Comparison of ENCODE assay signal across 16 cellular contexts in the genomic region with DNA sequence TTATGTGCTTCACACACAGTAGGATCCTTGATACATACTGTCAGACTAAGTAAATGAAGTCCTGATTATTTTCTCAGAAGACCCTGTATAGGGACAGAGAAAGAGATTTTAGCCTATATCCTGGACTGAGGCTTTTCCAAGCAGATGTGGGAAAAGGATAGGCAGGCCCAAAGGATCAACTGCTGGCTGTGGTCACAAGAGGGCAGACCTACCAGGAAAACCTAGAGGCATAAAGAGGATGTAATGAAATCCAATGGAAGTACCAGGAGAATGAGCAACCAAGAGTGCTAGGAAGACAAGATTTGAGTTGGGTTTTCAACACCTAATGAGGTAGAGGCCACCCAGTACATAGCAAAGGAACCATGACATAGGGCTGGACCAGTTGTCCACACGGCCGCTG. TPM values are rescaled to one million over a fixed set of nuclear protein-coding genes. Genes with fewer than 3 reads are reported as not detected.
DNase-seq lines count a peak whose midpoint lies in the region; ATAC-seq and TF ChIP-seq lines count a peak whose summit lies in the region.
"Had no signal": no experiment of that assay in that cellular context is flagged by ENCODE, and none has a peak within 500 bp of the region (broad histone marks: within the 10 kb centered on the region; RNA-seq: fewer than 3 reads in every experiment).

No MANE protein-coding gene starts in this region.

- H2AFZ ChIP-seq in mammary epithelial cell (ENCODE audit: low read depth, low read length) (no peak overlapping the region), mesenchymal stem cell (ENCODE audit: low read depth, low read length) (no peak overlapping the region), OCI-LY7 (ENCODE audit: low read length) (no peak overlapping the region)

- CTCF ChIA-PET in mammary epithelial cell (lab: Charles Lee; ENCODE audit: low non-redundant PET) (interaction anchor here (0.8 kb wide), 1 partner anchor 217 kb away, joined by 10 read pairs; no protein-coding TSS in a partner anchor), OCI-LY7 (lab: Charles Lee; ENCODE audit: unreplicated experiment) (no interaction called here)

- no peak overlapping the region for H3K9ac ChIP-seq in mammary epithelial cell (ENCODE audit: insufficient read depth, low read length)
- H3K9ac ChIP-seq in mesenchymal stem cell (ENCODE audit: low read length): no peak overlapping the region

- no peaks in the 10 kb centered on the region for H3K9me2 ChIP-seq in OCI-LY7 (ENCODE audit: insufficient read depth, low read length)

- no peak overlapping the region for H2BK12ac ChIP-seq in mesenchymal stem cell (ENCODE audit: low read length in 2 of 2)

- no peak overlapping the region for H2BK5ac ChIP-seq in mesenchymal stem cell (ENCODE audit: low read depth, low read length, poor library complexity, severe bottlenecking)

- no peak overlapping the region for H3K23ac ChIP-seq in mesenchymal stem cell (ENCODE audit: low read length in 2 of 2)

- H3K9me3 ChIP-seq in mammary epithelial cell (replicated peaks; ENCODE audit: insufficient read depth, low read length): no peaks in the 10 kb centered on the region
- no peaks in the 10 kb centered on the region for H3K9me3 ChIP-seq in mesenchymal stem cell (ENCODE audit: control insufficient read depth, low read length)
- H3K9me3 ChIP-seq in OCI-LY7 (ENCODE audit: low read length): no peaks in the 10 kb centered on the region
- no peaks in the 10 kb centered on the region for H3K9me3 ChIP-seq in effector memory CD4-positive, alpha-beta T cell (ENCODE audit: control insufficient read depth, low read length)
- H3K9me3 ChIP-seq in T-helper 17 cell (ENCODE audit: control insufficient read depth, low read length, poor library complexity, severe bottlenecking): no peaks in the 10 kb centered on the region
- H3K9me3 ChIP-seq: prostate gland, stomach had no signal

- peak; percentile 22 for TF ChIP-seq CTCF in AG09319 (IDR thresholded peaks at IDR 0.05; ENCODE audit: low read depth, low read length)
- peak; percentile 19 to 38 for TF ChIP-seq CTCF in mammary epithelial cell (conservative IDR thresholded peaks at IDR 0.05 in 1 of 2, IDR thresholded peaks at IDR 0.05 in 1 of 2; ENCODE audit: extremely low read depth in 1 of 2, insufficient read depth in 1 of 2, low read depth in 1 of 2, low read length in 2 of 2)
- no peak for TF ChIP-seq CTCF in OCI-LY7 (conservative IDR thresholded peaks at IDR 0.05; ENCODE audit: low read length)

- no peaks in the 10 kb centered on the region for H4K20me1 ChIP-seq in mammary epithelial cell (ENCODE audit: insufficient read depth, low read length)
- no peaks in the 10 kb centered on the region for H4K20me1 ChIP-seq in OCI-LY7 (ENCODE audit: insufficient read depth, low read length)

- H2BK120ac ChIP-seq in mesenchymal stem cell (ENCODE audit: low read depth, low read length): no peak overlapping the region

- H3K4me3 ChIP-seq in mammary epithelial cell (replicated peaks in 1 of 3; ENCODE audit: insufficient read depth in 1 of 3, low read depth in 2 of 3, low read length in 3 of 3) (no peak overlapping the region), mesenchymal stem cell (ENCODE audit: insufficient read depth in 1 of 2, low read depth in 1 of 2, low read length in 2 of 2) (no peak overlapping the region), OCI-LY7 (ENCODE audit: low read depth, low read length, poor library complexity, severe bottlenecking) (no peak overlapping the region)
- H3K4me3 ChIP-seq in effector memory CD4-positive, alpha-beta T cell (ENCODE audit: insufficient read depth, low read depth, low read length, poor library complexity, severe bottlenecking): no peak overlapping the region
- H3K4me3 ChIP-seq: coronary artery, prostate gland, stomach had no signal

- no peak for ATAC-seq in GM21737 (IDR thresholded peaks at IDR 0.05; ENCODE audit: unreplicated experiment)
- ATAC-seq in T-helper 17 cell: no peak
- ATAC-seq: activated CD8-positive, alpha-beta T cell treated with anti-CD3 and anti-CD28 coated beads, Interleukin-2, amount 10 ng/mL, durations not matched to agents 7 days and 5 days had no signal

- H4K8ac ChIP-seq in mesenchymal stem cell (ENCODE audit: low read length): no peak overlapping the region

- in situ Hi-C loops in mammary epithelial cell (cut with MboI; ENCODE audit: low sequenced_read_pairs in 2 of 2): loop anchor here in 1 of 2 donors (25.0 kb wide), 1 partner anchor 246 kb away; a partner anchor contains a TSS

- H3K14ac ChIP-seq in mesenchymal stem cell (ENCODE audit: low read length in 2 of 2): no peak overlapping the region

- peaks cover 38% of the 10 kb centered on the region for H3K27me3 Mint-ChIP-seq in T-helper 17 cell

- H3K27me3 ChIP-seq in mammary epithelial cell (ENCODE audit: insufficient read depth, low read length) (no peaks in the 10 kb centered on the region), mesenchymal stem cell (ENCODE audit: control insufficient read depth in 1 of 2, insufficient read depth in 1 of 2, low read length in 2 of 2) (peaks cover 0 to 32% of the 10 kb centered on the region in 2 experiments)
- no peaks in the 10 kb centered on the region for H3K27me3 ChIP-seq in effector memory CD4-positive, alpha-beta T cell (replicated peaks; ENCODE audit: control insufficient read depth, insufficient read depth, low read length, poor library complexity, severe bottlenecking)
- H3K27me3 ChIP-seq: stomach had no signal

- H3K79me2 ChIP-seq in mammary epithelial cell (ENCODE audit: insufficient read depth, low read length) (no peaks in the 10 kb centered on the region), OCI-LY7 (ENCODE audit: insufficient read depth, low read depth, low read length) (no peaks in the 10 kb centered on the region)

- peaks cover 6% of the 10 kb centered on the region for H3K36me3 Mint-ChIP-seq in T-helper 17 cell (ENCODE audit: low read depth)

- BruUV-seq in mammary epithelial cell (replicated peaks; lab: Mats Ljungman, UMichigan): no TSS peak
- BruUV-seq in OCI-LY7 (replicated peaks; lab: Mats Ljungman, UMichigan): no TSS peak

- H2AK5ac ChIP-seq in mesenchymal stem cell (ENCODE audit: low read length, severe bottlenecking): no peak overlapping the region

- DNase-seq in AG09319 (ENCODE audit: extremely low read depth, low read depth): no peak
- peak; percentile 12 for DNase-seq in HCEC 1CT
- DNase-seq in mammary epithelial cell: peak; percentile 8
- DNase-seq in mesenchymal stem cell: peak; percentile 8
- DNase-seq in OCI-LY7 (ENCODE audit: low spot score): no peak
- DNase-seq in effector memory CD4-positive, alpha-beta T cell: no peak
- DNase-seq in T-helper 17 cell: no peak
- DNase-seq: activated CD8-positive, alpha-beta T cell treated with anti-CD3 and anti-CD28 coated beads, Interleukin-2, amount 10 ng/mL, durations not matched to agents 7 days and 5 days; activated naive CD4-positive, alpha-beta T cell treated with Interleukin-2 at 50 U/mL for 16 hours; NCI-H146; stomach had no signal

- intact Hi-C loops in mammary epithelial cell (cut with micrococcal nuclease): loop anchor here (5.0 kb wide), 1 partner anchor 101 kb away; no protein-coding TSS in a partner anchor
- intact Hi-C loops in OCI-LY7 (cut with micrococcal nuclease; ENCODE audit: unreplicated experiment): no loop called here

- POLR2A ChIA-PET in OCI-LY7 (lab: Charles Lee): interaction anchor here (0.6 kb wide), 2 partner anchors 239 to 629 kb away, joined by 3 read pairs; no protein-coding TSS in a partner anchor

- H4K91ac ChIP-seq in mesenchymal stem cell (ENCODE audit: low read length): no peak overlapping the region

- dilution Hi-C loops in mammary epithelial cell (cut with HindIII; ENCODE audit: low sequenced_read_pairs): no loop called here

- no peak overlapping the region for H2BK15ac ChIP-seq in mesenchymal stem cell (ENCODE audit: low read depth, poor library complexity, severe bottlenecking)

- H3K27ac ChIP-seq in mammary epithelial cell (ENCODE audit: insufficient read depth, low read depth, low read length): no peak overlapping the region
- H3K27ac ChIP-seq in mesenchymal stem cell (ENCODE audit: low read length, poor library complexity, severe bottlenecking): no peak overlapping the region
- H3K27ac ChIP-seq in OCI-LY7 (ENCODE audit: low read depth, low read length, poor library complexity, severe bottlenecking): no peak overlapping the region
- no peak overlapping the region for H3K27ac ChIP-seq in effector memory CD4-positive, alpha-beta T cell (ENCODE audit: insufficient read depth, low read length, poor library complexity, severe bottlenecking)
- H3K27ac ChIP-seq: coronary artery, prostate gland, stomach had no signal

- H3K4me2 ChIP-seq in mammary epithelial cell (ENCODE audit: insufficient read depth, low read depth, low read length): no peak overlapping the region
- H3K4me2 ChIP-seq in mesenchymal stem cell (ENCODE audit: low read length, poor library complexity, severe bottlenecking): no peak overlapping the region
- no peak overlapping the region for H3K4me2 ChIP-seq in OCI-LY7 (ENCODE audit: low read length)

- 100% methylated on average over 1 of the region's 2 CpGs for WGBS in mammary epithelial cell (ENCODE audit: low coverage, missing lambda C conversion rate)
- WGBS in mesenchymal stem cell: 96% methylated on average over 2 of the region's 2 CpGs

- peaks cover 2% of the 10 kb centered on the region for H3K4me1 Mint-ChIP-seq in T-helper 17 cell

- H3K36me3 ChIP-seq in mammary epithelial cell (ENCODE audit: insufficient read depth, low read length) (no peaks in the 10 kb centered on the region), mesenchymal stem cell (ENCODE audit: control insufficient read depth in 1 of 2, insufficient read depth in 2 of 2, low read depth in 1 of 2, low read length in 2 of 2) (no peaks in the 10 kb centered on the region), OCI-LY7 (ENCODE audit: insufficient read depth, low read length) (no peaks in the 10 kb centered on the region)
- no peaks in the 10 kb centered on the region for H3K36me3 ChIP-seq in effector memory CD4-positive, alpha-beta T cell (ENCODE audit: control insufficient read depth, insufficient read depth, low read length)
- H3K36me3 ChIP-seq: prostate gland, stomach had no signal

- H3K4ac ChIP-seq in mesenchymal stem cell (ENCODE audit: low read depth in 1 of 2, low read length in 2 of 2): no peak overlapping the region

- H3K18ac ChIP-seq in mesenchymal stem cell (ENCODE audit: low read depth in 1 of 2, low read length in 2 of 2): no peak overlapping the region

- H3K4me1 ChIP-seq in mammary epithelial cell (ENCODE audit: insufficient read depth, low read length): no peaks in the 10 kb centered on the region
- peaks cover 1% of the 10 kb centered on the region for H3K4me1 ChIP-seq in mesenchymal stem cell (ENCODE audit: control insufficient read depth, insufficient read depth, low read depth, low read length)
- no peaks in the 10 kb centered on the region for H3K4me1 ChIP-seq in OCI-LY7 (ENCODE audit: insufficient read depth, low read length, poor library complexity, severe bottlenecking)
- no peaks in the 10 kb centered on the region for H3K4me1 ChIP-seq in effector memory CD4-positive, alpha-beta T cell (ENCODE audit: control insufficient read depth, insufficient read depth, low read length, poor library complexity, severe bottlenecking)
- H3K4me1 ChIP-seq: prostate gland, stomach had no signal

- H3K79me1 ChIP-seq in mesenchymal stem cell (replicated peaks; ENCODE audit: low read length, poor library complexity, severe bottlenecking): no peaks in the 10 kb centered on the region

- H3K27ac Mint-ChIP-seq in T-helper 17 cell: no peak overlapping the region
- H3K27ac Mint-ChIP-seq: activated CD8-positive, alpha-beta T cell treated with anti-CD3 and anti-CD28 coated beads, Interleukin-2, amount 10 ng/mL, durations not matched to agents 7 days and 5 days; T-helper 1 cell treated with Interleukin-12 subunit alpha and Interleukin-12 subunit beta and Interleukin-4 antibody, amounts not matched to agents 30 μg/mL and 1 μg/mL, for 36 hours had no signal

- no peak overlapping the region for H3K4me3 Mint-ChIP-seq in T-helper 17 cell
- H3K4me3 Mint-ChIP-seq: activated CD8-positive, alpha-beta T cell treated with anti-CD3 and anti-CD28 coated beads, Interleukin-2, amount 10 ng/mL, durations not matched to agents 7 days and 5 days; T-helper 1 cell treated with Interleukin-12 subunit alpha and Interleukin-12 subunit beta and Interleukin-4 antibody, amounts not matched to agents 30 μg/mL and 1 μg/mL, for 36 hours had no signal

RNA-seq across cellular contexts. Expression of a gene that starts 23.1 kb away (rescaled TPM):
- total RNA-seq in mammary epithelial cell (not detected), OCI-LY7 (2022) (not detected in 2 replicates), T-helper 17 cell (not detected)
- not detected for polyA plus RNA-seq in mammary epithelial cell
- polyA minus RNA-seq in mammary epithelial cell: not detected
- polyA plus RNA-seq in mesenchymal stem cell (2013, experiment 1 of 2): not detected
- polyA plus RNA-seq in mesenchymal stem cell (2013, experiment 2 of 2): not detected
- total RNA-seq in OCI-LY7 (2014; rRNA removed; shearing (Covaris generic)): not detected in 2 replicates
- total RNA-seq: activated CD8-positive, alpha-beta T cell treated with anti-CD3 and anti-CD28 coated beads, Interleukin-2, amount 10 ng/mL, durations not matched to agents 7 days and 5 days; glomerular endothelial cell had no signal
- polyA plus RNA-seq: stomach had no signal

Comparison
In these comparisons a context has a peak if more than half of its experiments do, and no peak if none do; other contexts are left out.
1. DNase-seq: peak in HCEC 1CT (single experiment), mammary epithelial cell (single experiment) and mesenchymal stem cell (single experiment); none in AG09319 (single experiment), OCI-LY7 (single experiment), effector memory CD4-positive, alpha-beta T cell (0 of 3) and T-helper 17 cell (0 of 3).